ENCODE assay signal across 13 cellular contexts in the genomic region with DNA sequence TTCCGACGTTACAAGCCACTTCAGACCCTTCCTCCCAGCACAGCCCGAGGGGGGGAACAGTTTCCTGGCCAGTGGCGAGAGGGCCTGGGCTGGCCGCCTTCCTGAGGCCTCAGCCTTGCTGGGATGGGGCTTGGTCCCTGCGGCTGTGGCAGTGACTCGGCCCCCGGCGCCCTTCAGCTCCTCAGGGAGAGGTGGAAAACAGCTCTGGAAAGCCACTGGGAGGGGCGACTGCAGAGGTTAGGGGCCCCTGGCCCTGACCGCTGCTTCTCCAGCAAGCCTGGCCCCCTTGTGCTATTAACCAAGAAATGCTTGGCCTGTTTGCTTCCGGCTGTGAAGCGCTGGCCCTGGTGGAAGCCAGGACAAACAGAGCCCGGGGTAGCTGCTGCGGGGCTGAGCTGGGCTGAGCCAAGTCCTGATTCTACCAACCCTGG. TPM values are rescaled to one million over a fixed set of nuclear protein-coding genes. Genes with fewer than 3 reads are reported as not detected.
DNase-seq lines count a peak whose midpoint lies in the region; ATAC-seq and TF ChIP-seq lines count a peak whose summit lies in the region.
"Had no signal": no experiment of that assay in that cellular context is flagged by ENCODE, and none has a peak within 500 bp of the region (broad histone marks: within the 10 kb centered on the region; RNA-seq: fewer than 3 reads in every experiment).

No MANE protein-coding gene starts in this region.

- H3K9me3 ChIP-seq in neural progenitor cell (ENCODE audit: low read depth) = no peaks in the 10 kb centered on the region
- H3K9me3 ChIP-seq: body of pancreas had no signal

- no peaks in the 10 kb centered on the region for H4K20me1 ChIP-seq in neural progenitor cell (ENCODE audit: low read depth)

- H3K4me1 ChIP-seq in neural progenitor cell = peaks cover 18% of the 10 kb centered on the region

- H3K27me3 Mint-ChIP-seq in natural killer cell treated with Interleukin-12 subunit alpha and Interleukin-12 subunit beta and Interleukin-15 and Interleukin-18, amount 100 ng/mL, for 72 hours = peaks cover 0 to 3% of the 10 kb centered on the region in 2 donors
- peaks cover 0 to 8% of the 10 kb centered on the region in 2 donors for H3K27me3 Mint-ChIP-seq in natural killer cell (ENCODE audit: low read depth in 2 of 2)
- peaks cover 7% of the 10 kb centered on the region for H3K27me3 Mint-ChIP-seq in neural progenitor cell (ENCODE audit: insufficient read depth, low read depth)

- H3F3A ChIP-seq in neural progenitor cell (ENCODE audit: low read depth) = no peaks in the 10 kb centered on the region

- intact Hi-C loops in natural killer cell (cut with micrococcal nuclease) = no loop called here
- intact Hi-C loops in left cardiac atrium (cut with DNase I) = no loop called here

- no peak overlapping the region for H3K4me2 ChIP-seq in neural progenitor cell

- no peak for ATAC-seq in natural killer cell treated with Interleukin-12 subunit alpha and Interleukin-12 subunit beta and Interleukin-15 and Interleukin-18, amount 100 ng/mL, for 72 hours
- no peak for ATAC-seq in natural killer cell
- peak; percentile 37 to 77 for ATAC-seq in left cardiac atrium
- ATAC-seq in HG03159 (IDR thresholded peaks at IDR 0.05; ENCODE audit: unreplicated experiment) = no peak
- ATAC-seq: body of pancreas had no signal

- no peaks in the 10 kb centered on the region for H3K27me3 ChIP-seq in neural progenitor cell
- H3K27me3 ChIP-seq: body of pancreas had no signal

- H3K9me3 Mint-ChIP-seq in natural killer cell treated with Interleukin-12 subunit alpha and Interleukin-12 subunit beta and Interleukin-15 and Interleukin-18, amount 100 ng/mL, for 72 hours = no peaks in the 10 kb centered on the region
- H3K9me3 Mint-ChIP-seq in natural killer cell (no peaks in the 10 kb centered on the region), neural progenitor cell (peaks cover 11% of the 10 kb centered on the region)
- H3K9me3 Mint-ChIP-seq: activated CD4-positive, alpha-beta T cell treated with anti-CD3 and anti-CD28 coated beads, Interleukin-2, amount 10 ng/mL, durations not matched to agents 24 days and 14 days; activated T-helper 1 cell treated with anti-CD3 and anti-CD28 coated beads, Interleukin-12 subunit alpha, Interleukin-12 subunit beta, Interleukin-2, Interleukin-4 antibody, amounts not matched to agents 30 ng/mL and 10 ng/mL and 1 ng/mL, durations not matched to agents 14 hours and 24 hours and 36 hours had no signal

- TF ChIP-seq CTCF in natural killer cell (IDR thresholded peaks at IDR 0.05) = no peak
- no peak for TF ChIP-seq CTCF in neural progenitor cell (IDR thresholded peaks at IDR 0.05)

- peak overlapping the region; percentile 68 for H2AFZ ChIP-seq in neural progenitor cell (replicated peaks)

- no peaks in the 10 kb centered on the region for H3K36me3 Mint-ChIP-seq in natural killer cell treated with Interleukin-12 subunit alpha and Interleukin-12 subunit beta and Interleukin-15 and Interleukin-18, amount 100 ng/mL, for 72 hours
- H3K36me3 Mint-ChIP-seq in natural killer cell (no peaks in the 10 kb centered on the region), neural progenitor cell (peaks cover 2% of the 10 kb centered on the region)

- DNase-seq in natural killer cell treated with Interleukin-12 subunit alpha and Interleukin-12 subunit beta and Interleukin-15 and Interleukin-18, amount 100 ng/mL, for 72 hours (ENCODE audit: low spot score) = peak; percentile 57
- DNase-seq in natural killer cell = no peak
- peak; percentile 62 for DNase-seq in left cardiac atrium
- DNase-seq in neural progenitor cell (ENCODE audit: low spot score) = peak; percentile 43
- no peak for DNase-seq in stimulated activated CD4-positive, alpha-beta T cell treated with anti-CD3 and anti-CD28 coated beads, Interleukin-4, amount 100 ng/mL, for 24 hours
- DNase-seq in NCI-H1048 (lab: John Stamatoyannopoulos, UW) = no peak
- no peak for DNase-seq in germinal center (ENCODE audit: low spot score)
- DNase-seq: activated CD4-positive, alpha-beta T cell treated with anti-CD3 and anti-CD28 coated beads, Interleukin-2, amount 10 ng/mL, durations not matched to agents 24 days and 14 days; NCI-H1930 had no signal

- H3K27ac ChIP-seq in neural progenitor cell = no peak overlapping the region
- H3K27ac ChIP-seq: skin epidermis had no signal

- H3K36me3 ChIP-seq in neural progenitor cell = no peaks in the 10 kb centered on the region

- H3K4me1 Mint-ChIP-seq in natural killer cell treated with Interleukin-12 subunit alpha and Interleukin-12 subunit beta and Interleukin-15 and Interleukin-18, amount 100 ng/mL, for 72 hours (ENCODE audit: low read depth in 2 of 2) = peaks cover 7 to 8% of the 10 kb centered on the region in 2 donors
- H3K4me1 Mint-ChIP-seq in natural killer cell (peaks cover 0 to 35% of the 10 kb centered on the region in 2 donors), neural progenitor cell (peaks cover 54% of the 10 kb centered on the region)

- H3K9ac ChIP-seq in neural progenitor cell = no peak overlapping the region

- H3K4me3 Mint-ChIP-seq in natural killer cell treated with Interleukin-12 subunit alpha and Interleukin-12 subunit beta and Interleukin-15 and Interleukin-18, amount 100 ng/mL, for 72 hours = no peak overlapping the region
- H3K4me3 Mint-ChIP-seq in natural killer cell (no peak overlapping the region), neural progenitor cell (no peak overlapping the region)
- H3K4me3 Mint-ChIP-seq: activated CD4-positive, alpha-beta T cell treated with anti-CD3 and anti-CD28 coated beads, Interleukin-2, amount 10 ng/mL, durations not matched to agents 24 days and 14 days; activated T-helper 1 cell treated with anti-CD3 and anti-CD28 coated beads, Interleukin-12 subunit alpha, Interleukin-12 subunit beta, Interleukin-2, Interleukin-4 antibody, amounts not matched to agents 30 ng/mL and 10 ng/mL and 1 ng/mL, durations not matched to agents 14 hours and 24 hours and 36 hours had no signal

- H3K79me2 ChIP-seq in neural progenitor cell (ENCODE audit: low read depth) = no peaks in the 10 kb centered on the region

- no peak overlapping the region for H3K4me3 ChIP-seq in neural progenitor cell
- H3K4me3 ChIP-seq: body of pancreas, skin epidermis had no signal

- H3K27ac Mint-ChIP-seq in natural killer cell treated with Interleukin-12 subunit alpha and Interleukin-12 subunit beta and Interleukin-15 and Interleukin-18, amount 100 ng/mL, for 72 hours = no peak overlapping the region
- H3K27ac Mint-ChIP-seq in natural killer cell = no peak overlapping the region
- H3K27ac Mint-ChIP-seq in neural progenitor cell = peak overlapping the region; percentile 92
- H3K27ac Mint-ChIP-seq: activated CD4-positive, alpha-beta T cell treated with anti-CD3 and anti-CD28 coated beads, Interleukin-2, amount 10 ng/mL, durations not matched to agents 24 days and 14 days; activated T-helper 1 cell treated with anti-CD3 and anti-CD28 coated beads, Interleukin-12 subunit alpha, Interleukin-12 subunit beta, Interleukin-2, Interleukin-4 antibody, amounts not matched to agents 30 ng/mL and 10 ng/mL and 1 ng/mL, durations not matched to agents 14 hours and 24 hours and 36 hours had no signal

RNA-seq across cellular contexts. Expression of a gene that starts 38.8 kb away (rescaled TPM):
- total RNA-seq in natural killer cell treated with Interleukin-12 subunit alpha and Interleukin-12 subunit beta and Interleukin-15 and Interleukin-18, amount 100 ng/mL, for 72 hours = 1 to 10 TPM in 1 of 2 donors, under 1 TPM in 1; 0.64 to 1.4 TPM
- 10 to 100 TPM; 21.1 to 23.9 (median 23.5) TPM for total RNA-seq in natural killer cell
- total RNA-seq in left cardiac atrium = 1 to 10 TPM in 1 of 2 donors, under 1 TPM in 1; 0.65 to 1.4 TPM
- total RNA-seq in neural progenitor cell (ENCODE audit: low replicate concordance) = not detected in 2 replicates

Comparison
In these comparisons a context has a peak if more than half of its experiments do, and no peak if none do; other contexts are left out.
1. DNase-seq: peak in natural killer cell treated with Interleukin-12 subunit alpha and Interleukin-12 subunit beta and Interleukin-15 and Interleukin-18, amount 100 ng/mL, for 72 hours (single experiment), left cardiac atrium (single experiment) and neural progenitor cell (single experiment); none in natural killer cell (single experiment), stimulated activated CD4-positive, alpha-beta T cell treated with anti-CD3 and anti-CD28 coated beads, Interleukin-4, amount 100 ng/mL, for 24 hours (single experiment), NCI-H1048 (single experiment) and germinal center (single experiment).
2. RNA of a gene that starts 38.8 kb away (total RNA-seq): 21.1 to 23.9 TPM in natural killer cell; 0.65 to 1.4 TPM in left cardiac atrium, 0.64 to 1.4 TPM in natural killer cell treated with Interleukin-12 subunit alpha and Interleukin-12 subunit beta and Interleukin-15 and Interleukin-18, amount 100 ng/mL, for 72 hours and not detected in neural progenitor cell; every median in the first group is over 4 times any median in the second.
3. ATAC-seq: peak in left cardiac atrium (2 of 2); none in natural killer cell treated with Interleukin-12 subunit alpha and Interleukin-12 subunit beta and Interleukin-15 and Interleukin-18, amount 100 ng/mL, for 72 hours (0 of 2), natural killer cell (0 of 3) and HG03159 (single experiment).